In genomic region chr12:32596031-32596430, GRCh38 we compare ENCODE assay signal across 33 cellular contexts.
"Had no signal": no experiment of that assay in that cellular context is flagged by ENCODE, and none has a peak within 500 bp of the region (broad histone marks: within the 10 kb centered on the region; RNA-seq: fewer than 3 reads in every experiment).

No MANE protein-coding gene starts in this region.

- H3K27ac ChIP-seq: brain microvascular endothelial cell, coronary artery, dorsolateral prefrontal cortex, esophagus muscularis mucosa, foreskin keratinocyte, gastrocnemius medialis, heart right ventricle, WERI-Rb-1 had no signal

- DNase-seq: activated CD4-positive, alpha-beta memory T cell treated with anti-CD3 and anti-CD28 coated beads for 36 hours; activated CD4-positive, alpha-beta T cell treated with anti-CD3 and anti-CD28 coated beads for 36 hours; activated CD4-positive, alpha-beta T cell treated with anti-CD3 and anti-CD28 coated beads, Interleukin-2, amount 10 ng/mL, durations not matched to agents 24 days and 14 days; activated CD4-positive, CD25-positive, alpha-beta regulatory T cell; activated CD4-positive, CD25-positive, alpha-beta regulatory T cell treated with anti-CD3 and anti-CD28 coated beads, Interleukin-2, amount 50 U/mL, for 72 hours; activated CD8-positive, alpha-beta memory T cell treated with anti-CD3 and anti-CD28 coated beads, Interleukin-2, amount 10 ng/mL, durations not matched to agents 7 days and 5 days; activated CD8-positive, alpha-beta memory T cell treated with anti-CD3 and anti-CD28 coated beads, Interleukin-2, amount 50 U/mL, for 4 hours; activated CD8-positive, alpha-beta T cell treated with anti-CD3 and anti-CD28 coated beads, Interleukin-2, amount 10 ng/mL, durations not matched to agents 7 days and 5 days; activated gamma-delta T cell; activated naive CD4-positive, alpha-beta T cell; activated naive CD4-positive, alpha-beta T cell treated with anti-CD3 and anti-CD28 coated beads, Interleukin-2, amount 10 ng/mL, durations not matched to agents 7 days and 5 days; activated naive CD8-positive, alpha-beta T cell treated with anti-CD3 and anti-CD28 coated beads, Interleukin-2, amount 10 ng/mL, durations not matched to agents 7 days and 5 days; activated T-cell treated with anti-CD3 and anti-CD28 coated beads for 4 hours; activated T-cell treated with anti-CD3 and anti-CD28 coated beads, Interleukin-2, amount 50 U/mL, for 24 hours; activated T-cell treated with anti-CD3 and anti-CD28 coated beads, Interleukin-2, amount 50 U/mL, for 72 hours; anterior cingulate cortex; brain microvascular endothelial cell; dorsolateral prefrontal cortex; effector memory CD8-positive, alpha-beta T cell; erythroblast; gastrocnemius medialis; heart right ventricle; T-helper 1 cell; T-helper 17 cell; T1000; WERI-Rb-1 had no signal

- H3K4me3 ChIP-seq: coronary artery, dorsolateral prefrontal cortex, esophagus muscularis mucosa, gastrocnemius medialis, heart right ventricle had no signal

- H3K4me1 ChIP-seq: esophagus muscularis mucosa, foreskin keratinocyte had no signal

- H3K9me3 Mint-ChIP-seq: activated CD4-positive, alpha-beta memory T cell treated with anti-CD3 and anti-CD28 coated beads for 36 hours; activated CD4-positive, alpha-beta T cell treated with anti-CD3 and anti-CD28 coated beads, Interleukin-2, amount 10 ng/mL, durations not matched to agents 24 days and 14 days; activated naive CD4-positive, alpha-beta T cell treated with anti-CD3 and anti-CD28 coated beads, Interleukin-2, amount 10 ng/mL, durations not matched to agents 7 days and 5 days; activated naive CD4-positive, alpha-beta T cell treated with anti-CD3 and anti-CD28 coated beads, Interleukin-2, amount 50 U/mL, for 72 hours; activated naive CD8-positive, alpha-beta T cell treated with anti-CD3 and anti-CD28 coated beads, Interleukin-2, amount 10 ng/mL, durations not matched to agents 7 days and 5 days; activated T-cell treated with anti-CD3 and anti-CD28 coated beads, Interleukin-2, amount 50 U/mL, for 24 hours; activated T-cell treated with anti-CD3 and anti-CD28 coated beads, Interleukin-2, amount 50 U/mL, for 72 hours; central memory CD8-positive, alpha-beta T cell; dendritic cell treated with granulocyte-macrophage colony-stimulating factor and Interleukin-4, amounts not matched to agents 40 ng/mL and 50 ng/mL, for 4 days; effector memory CD8-positive, alpha-beta T cell; T-helper 2 cell treated with Interferon-gamma antibody and Interleukin-4, amounts not matched to agents 5 μg/mL and 100 μg/mL, for 36 hours had no signal

- H3K4me3 Mint-ChIP-seq: activated CD4-positive, alpha-beta memory T cell treated with anti-CD3 and anti-CD28 coated beads for 36 hours; activated CD4-positive, alpha-beta T cell treated with anti-CD3 and anti-CD28 coated beads for 36 hours; activated CD4-positive, alpha-beta T cell treated with anti-CD3 and anti-CD28 coated beads, Interleukin-2, amount 10 ng/mL, durations not matched to agents 24 days and 14 days; activated CD8-positive, alpha-beta memory T cell treated with anti-CD3 and anti-CD28 coated beads, Interleukin-2, amount 10 ng/mL, durations not matched to agents 7 days and 5 days; activated CD8-positive, alpha-beta T cell treated with anti-CD3 and anti-CD28 coated beads, Interleukin-2, amount 10 ng/mL, durations not matched to agents 7 days and 5 days; activated naive CD4-positive, alpha-beta T cell treated with anti-CD3 and anti-CD28 coated beads, Interleukin-2, amount 10 ng/mL, durations not matched to agents 7 days and 5 days; activated naive CD8-positive, alpha-beta T cell treated with anti-CD3 and anti-CD28 coated beads, Interleukin-2, amount 10 ng/mL, durations not matched to agents 7 days and 5 days; activated T-cell treated with anti-CD3 and anti-CD28 coated beads, Interleukin-2, amount 50 U/mL, for 24 hours; activated T-cell treated with anti-CD3 and anti-CD28 coated beads, Interleukin-2, amount 50 U/mL, for 72 hours; central memory CD8-positive, alpha-beta T cell; dendritic cell treated with granulocyte-macrophage colony-stimulating factor and Interleukin-4, amounts not matched to agents 40 ng/mL and 50 ng/mL, for 4 days; effector memory CD8-positive, alpha-beta T cell; T-helper 17 cell; T-helper 2 cell treated with Interferon-gamma antibody and Interleukin-4, amounts not matched to agents 5 μg/mL and 100 μg/mL, for 36 hours had no signal

- H3K36me3 Mint-ChIP-seq: activated CD4-positive, alpha-beta memory T cell treated with anti-CD3 and anti-CD28 coated beads for 36 hours; activated CD8-positive, alpha-beta memory T cell treated with anti-CD3 and anti-CD28 coated beads, Interleukin-2, amount 10 ng/mL, durations not matched to agents 7 days and 5 days; activated naive CD4-positive, alpha-beta T cell treated with anti-CD3 and anti-CD28 coated beads, Interleukin-2, amount 10 ng/mL, durations not matched to agents 7 days and 5 days; activated naive CD4-positive, alpha-beta T cell treated with anti-CD3 and anti-CD28 coated beads, Interleukin-2, amount 50 U/mL, for 72 hours; activated naive CD8-positive, alpha-beta T cell treated with anti-CD3 and anti-CD28 coated beads, Interleukin-2, amount 10 ng/mL, durations not matched to agents 7 days and 5 days had no signal

- H3K27me3 Mint-ChIP-seq: activated CD4-positive, alpha-beta memory T cell treated with anti-CD3 and anti-CD28 coated beads for 36 hours; activated CD4-positive, alpha-beta T cell treated with anti-CD3 and anti-CD28 coated beads for 36 hours; activated CD4-positive, alpha-beta T cell treated with anti-CD3 and anti-CD28 coated beads, Interleukin-2, amount 10 ng/mL, durations not matched to agents 24 days and 14 days; activated CD8-positive, alpha-beta memory T cell treated with anti-CD3 and anti-CD28 coated beads, Interleukin-2, amount 10 ng/mL, durations not matched to agents 7 days and 5 days; activated naive CD4-positive, alpha-beta T cell treated with anti-CD3 and anti-CD28 coated beads, Interleukin-2, amount 10 ng/mL, durations not matched to agents 7 days and 5 days; activated naive CD8-positive, alpha-beta T cell treated with anti-CD3 and anti-CD28 coated beads, Interleukin-2, amount 10 ng/mL, durations not matched to agents 7 days and 5 days; activated T-cell treated with anti-CD3 and anti-CD28 coated beads, Interleukin-2, amount 50 U/mL, for 24 hours; central memory CD8-positive, alpha-beta T cell; dendritic cell treated with granulocyte-macrophage colony-stimulating factor and Interleukin-4, amounts not matched to agents 40 ng/mL and 50 ng/mL, for 4 days; effector memory CD8-positive, alpha-beta T cell; T-helper 17 cell had no signal

- H3K9me3 ChIP-seq: esophagus muscularis mucosa, gastrocnemius medialis, heart right ventricle had no signal

- H3K27me3 ChIP-seq: brain microvascular endothelial cell, dorsolateral prefrontal cortex, esophagus muscularis mucosa, foreskin keratinocyte, gastrocnemius medialis, heart right ventricle had no signal

- H3K36me3 ChIP-seq: WERI-Rb-1 had no signal

- H3K4me1 Mint-ChIP-seq: activated CD4-positive, alpha-beta T cell treated with anti-CD3 and anti-CD28 coated beads for 36 hours; central memory CD8-positive, alpha-beta T cell; T-helper 17 cell had no signal

- H3K27ac Mint-ChIP-seq: activated CD4-positive, alpha-beta memory T cell treated with anti-CD3 and anti-CD28 coated beads for 36 hours; activated CD4-positive, alpha-beta T cell treated with anti-CD3 and anti-CD28 coated beads for 36 hours; activated CD4-positive, alpha-beta T cell treated with anti-CD3 and anti-CD28 coated beads, Interleukin-2, amount 10 ng/mL, durations not matched to agents 24 days and 14 days; activated CD8-positive, alpha-beta memory T cell treated with anti-CD3 and anti-CD28 coated beads, Interleukin-2, amount 10 ng/mL, durations not matched to agents 7 days and 5 days; activated CD8-positive, alpha-beta T cell treated with anti-CD3 and anti-CD28 coated beads, Interleukin-2, amount 10 ng/mL, durations not matched to agents 7 days and 5 days; activated naive CD4-positive, alpha-beta T cell treated with anti-CD3 and anti-CD28 coated beads, Interleukin-2, amount 10 ng/mL, durations not matched to agents 7 days and 5 days; activated naive CD4-positive, alpha-beta T cell treated with anti-CD3 and anti-CD28 coated beads, Interleukin-2, amount 50 U/mL, for 72 hours; activated naive CD8-positive, alpha-beta T cell treated with anti-CD3 and anti-CD28 coated beads, Interleukin-2, amount 10 ng/mL, durations not matched to agents 7 days and 5 days; activated T-cell treated with anti-CD3 and anti-CD28 coated beads, Interleukin-2, amount 50 U/mL, for 24 hours; activated T-cell treated with anti-CD3 and anti-CD28 coated beads, Interleukin-2, amount 50 U/mL, for 72 hours; dendritic cell treated with granulocyte-macrophage colony-stimulating factor and Interleukin-4, amounts not matched to agents 40 ng/mL and 50 ng/mL, for 4 days; effector memory CD8-positive, alpha-beta T cell; T-helper 17 cell; T-helper 2 cell treated with Interferon-gamma antibody and Interleukin-4, amounts not matched to agents 5 μg/mL and 100 μg/mL, for 36 hours had no signal

- ATAC-seq: activated CD4-positive, alpha-beta T cell treated with anti-CD3 and anti-CD28 coated beads for 36 hours; activated CD8-positive, alpha-beta memory T cell treated with anti-CD3 and anti-CD28 coated beads, Interleukin-2, amount 10 ng/mL, durations not matched to agents 7 days and 5 days; activated CD8-positive, alpha-beta T cell treated with anti-CD3 and anti-CD28 coated beads, Interleukin-2, amount 10 ng/mL, durations not matched to agents 7 days and 5 days; activated naive CD4-positive, alpha-beta T cell treated with anti-CD3 and anti-CD28 coated beads, Interleukin-2, amount 50 U/mL, for 72 hours; activated T-cell treated with anti-CD3 and anti-CD28 coated beads, Interleukin-2, amount 50 U/mL, for 72 hours; effector memory CD8-positive, alpha-beta T cell; gastrocnemius medialis; heart right ventricle; T-helper 17 cell had no signal
